ENCODE assay signal across 24 cellular contexts in genomic region chr5:389891-390290, GRCh38. TPM values are rescaled to one million over a fixed set of nuclear protein-coding genes. Genes with fewer than 3 reads are reported as not detected.
A peak's percentile ranks its signal among the peaks of the same experiment; 100 is the strongest.
DNase-seq lines count a peak whose midpoint lies in the region; ATAC-seq, FAIRE-seq and TF ChIP-seq lines count a peak whose summit lies in the region.
"Had no signal": no experiment of that assay in that cellular context is flagged by ENCODE, and none has a peak within 500 bp of the region (broad histone marks: within the 10 kb centered on the region; RNA-seq: fewer than 3 reads in every experiment).

No MANE protein-coding gene starts in this region.

- H3K4me3 ChIP-seq in kidney (ENCODE audit: low read length in 2 of 2) (no peak overlapping the region), upper lobe of right lung (no peak overlapping the region)
- H3K4me3 ChIP-seq: HAP-1, Peyer's patch, psoas muscle, SJCRH30 had no signal

- intact Hi-C loops in activated CD8-positive, alpha-beta T cell treated with anti-CD3 and anti-CD28 coated beads for 36 hours (cut with micrococcal nuclease), result loop anchor here (10.0 kb wide), 1 partner anchor 45 kb away; no protein-coding TSS in a partner anchor
- intact Hi-C loops in kidney (cut with DNase I) (no loop called here), upper lobe of right lung (cut with DNase I) (no loop called here)

- TF ChIP-seq CTCF in activated CD8-positive, alpha-beta T cell treated with anti-CD3 and anti-CD28 coated beads for 36 hours (IDR thresholded peaks at IDR 0.05), result no peak
- no peak for TF ChIP-seq CTCF in kidney (IDR thresholded peaks at IDR 0.05; ENCODE audit: borderline replicate concordance, extremely low read depth, insufficient read depth)
- TF ChIP-seq CTCF in upper lobe of right lung (IDR thresholded peaks at IDR 0.05), result no peak
- no peak for TF ChIP-seq CTCF in omental fat pad (IDR thresholded peaks at IDR 0.05)
- TF ChIP-seq CTCF in WTC11 (IDR thresholded peaks at IDR 0.05), result no peak

- H3K9me3 Mint-ChIP-seq in activated T-cell treated with anti-CD3 and anti-CD28 coated beads, Interleukin-2, amount 50 U/mL, for 72 hours, result peaks cover 4 to 5% of the 10 kb centered on the region in 2 donors
- peaks cover 10% of the 10 kb centered on the region for H3K9me3 Mint-ChIP-seq in activated CD8-positive, alpha-beta T cell treated with anti-CD3 and anti-CD28 coated beads for 36 hours
- peaks cover 10% of the 10 kb centered on the region for H3K9me3 Mint-ChIP-seq in WTC11

- no peak for ATAC-seq in activated T-cell treated with anti-CD3 and anti-CD28 coated beads, Interleukin-2, amount 50 U/mL, for 72 hours (replicated peaks in 1 of 2)
- ATAC-seq in activated CD8-positive, alpha-beta T cell treated with anti-CD3 and anti-CD28 coated beads for 36 hours, result no peak
- ATAC-seq in upper lobe of right lung, result no peak
- no peak for ATAC-seq in HG02588 (IDR thresholded peaks at IDR 0.05; ENCODE audit: unreplicated experiment)
- ATAC-seq in omental fat pad (ENCODE audit: low FRiP score), result no peak
- ATAC-seq in WTC11, result no peak
- ATAC-seq: psoas muscle had no signal

- H3K36me3 ChIP-seq in kidney (ENCODE audit: control insufficient read depth in 1 of 2, insufficient read depth in 2 of 2, low read length in 2 of 2) (no peaks in the 10 kb centered on the region), upper lobe of right lung (no peaks in the 10 kb centered on the region)
- H3K36me3 ChIP-seq: BE2C, brain microvascular endothelial cell, HAP-1, Peyer's patch, SJCRH30 had no signal

- peaks cover 41% of the 10 kb centered on the region for H3K4me1 Mint-ChIP-seq in activated T-cell treated with anti-CD3 and anti-CD28 coated beads, Interleukin-2, amount 50 U/mL, for 72 hours (ENCODE audit: low read depth)
- H3K4me1 Mint-ChIP-seq in activated CD8-positive, alpha-beta T cell treated with anti-CD3 and anti-CD28 coated beads for 36 hours (ENCODE audit: low read depth), result peaks cover 33% of the 10 kb centered on the region
- H3K4me1 Mint-ChIP-seq in WTC11, result peaks cover 19% of the 10 kb centered on the region

- H3K9ac ChIP-seq in kidney (ENCODE audit: low read length in 2 of 2), result no peak overlapping the region

- peaks cover 21 to 39% of the 10 kb centered on the region in 2 donors for H3K36me3 Mint-ChIP-seq in activated T-cell treated with anti-CD3 and anti-CD28 coated beads, Interleukin-2, amount 50 U/mL, for 72 hours (ENCODE audit: insufficient read depth in 2 of 2)
- H3K36me3 Mint-ChIP-seq in activated CD8-positive, alpha-beta T cell treated with anti-CD3 and anti-CD28 coated beads for 36 hours (ENCODE audit: low read depth), result peaks cover 58% of the 10 kb centered on the region
- peaks cover 5% of the 10 kb centered on the region; the same call in 1 of the 2 replicates for H3K36me3 Mint-ChIP-seq in WTC11

- H3K27ac Mint-ChIP-seq in activated T-cell treated with anti-CD3 and anti-CD28 coated beads, Interleukin-2, amount 50 U/mL, for 72 hours, result peak overlapping the region; percentile 7
- H3K27ac Mint-ChIP-seq in activated CD8-positive, alpha-beta T cell treated with anti-CD3 and anti-CD28 coated beads for 36 hours, result peak overlapping the region; percentile 46
- H3K27ac Mint-ChIP-seq in WTC11, result no peak overlapping the region

- H3K27ac ChIP-seq in kidney (ENCODE audit: low read depth in 2 of 2, low read length in 2 of 2) (no peak overlapping the region), upper lobe of right lung (no peak overlapping the region)
- H3K27ac ChIP-seq: brain microvascular endothelial cell, Peyer's patch, psoas muscle, SJCRH30 had no signal

- POLR2A ChIA-PET in activated CD8-positive, alpha-beta T cell treated with anti-CD3 and anti-CD28 coated beads for 36 hours (lab: Charles Lee), result interaction anchor here (1.3 kb wide), 1 partner anchor 16 kb away, joined by 3 read pairs; no protein-coding TSS in a partner anchor
- POLR2A ChIA-PET in WTC11 (lab: Charles Lee), result no interaction called here

- no peaks in the 10 kb centered on the region for H3K4me1 ChIP-seq in kidney (ENCODE audit: control insufficient read depth in 1 of 2, insufficient read depth in 1 of 2, low read depth in 1 of 2, low read length in 2 of 2)
- peaks cover 5% of the 10 kb centered on the region for H3K4me1 ChIP-seq in upper lobe of right lung
- H3K4me1 ChIP-seq: BE2C, Caco-2, HAP-1, Peyer's patch, psoas muscle, SJCRH30 had no signal

- H3K27me3 Mint-ChIP-seq in activated T-cell treated with anti-CD3 and anti-CD28 coated beads, Interleukin-2, amount 50 U/mL, for 72 hours (ENCODE audit: low read depth), result no peaks in the 10 kb centered on the region
- H3K27me3 Mint-ChIP-seq in activated CD8-positive, alpha-beta T cell treated with anti-CD3 and anti-CD28 coated beads for 36 hours, result no peaks in the 10 kb centered on the region
- no peaks in the 10 kb centered on the region; the same call in 1 of the 2 replicates for H3K27me3 Mint-ChIP-seq in WTC11 (ENCODE audit: low read depth)

- no peak overlapping the region for H3K4me3 Mint-ChIP-seq in activated T-cell treated with anti-CD3 and anti-CD28 coated beads, Interleukin-2, amount 50 U/mL, for 72 hours
- H3K4me3 Mint-ChIP-seq in activated CD8-positive, alpha-beta T cell treated with anti-CD3 and anti-CD28 coated beads for 36 hours, result no peak overlapping the region
- no peak overlapping the region for H3K4me3 Mint-ChIP-seq in WTC11
- H3K4me3 Mint-ChIP-seq: neural crest cell had no signal

- CTCF ChIA-PET in activated CD8-positive, alpha-beta T cell treated with anti-CD3 and anti-CD28 coated beads for 36 hours (lab: Charles Lee), result interaction anchor here (1.2 kb wide), 1 partner anchor 11 kb away, joined by 6 read pairs; no protein-coding TSS in a partner anchor
- CTCF ChIA-PET in WTC11 (lab: Charles Lee), result interaction anchor here (2.2 kb wide), 1 partner anchor 41 kb away, joined by 6 read pairs; no protein-coding TSS in a partner anchor

- peaks cover 0 to 4% of the 10 kb centered on the region in 2 donors for H3K9me3 ChIP-seq in kidney (ENCODE audit: control insufficient read depth in 1 of 2, low read length in 2 of 2)
- H3K9me3 ChIP-seq in upper lobe of right lung, result no peaks in the 10 kb centered on the region
- H3K9me3 ChIP-seq: BE2C, Peyer's patch, psoas muscle, SJCRH30 had no signal

- FAIRE-seq in kidney (lab: Jason Lieb, UNC), result no peak
- FAIRE-seq: frontal cortex, GM12892 had no signal

- no peaks in the 10 kb centered on the region for H3K27me3 ChIP-seq in upper lobe of right lung
- H3K27me3 ChIP-seq: BE2C, brain microvascular endothelial cell, Peyer's patch, SJCRH30 had no signal

- DNase-seq in activated T-cell treated with anti-CD3 and anti-CD28 coated beads, Interleukin-2, amount 50 U/mL, for 72 hours, result no peak
- DNase-seq in activated T-cell treated with anti-CD3 and anti-CD28 coated beads, Interleukin-2, amount 50 U/mL, for 48 hours, result no peak
- no peak for DNase-seq in activated CD8-positive, alpha-beta T cell treated with anti-CD3 and anti-CD28 coated beads for 36 hours
- DNase-seq in kidney (peak; percentile 22), upper lobe of right lung (peak; percentile 22), omental fat pad (ENCODE audit: low spot score) (no peak), WTC11 (ENCODE audit: low spot score) (no peak)
- DNase-seq: activated CD4-positive, alpha-beta T cell treated with anti-CD3 and anti-CD28 coated beads, Interleukin-2, amount 50 U/mL, for 1 hour; activated gamma-delta T cell treated with Interleukin-2 at 50 U/mL for 16 hours; BE2C; brain microvascular endothelial cell; Caco-2; effector CD8-positive, alpha-beta T cell; hypothalamus; NCI-H1694; NCI-H526; psoas muscle; SJCRH30 had no signal

TF ChIP-seq in WTC11, 78 proteins besides CTCF, POLR2A, EP300 and RAD21:
- TF ChIP-seq MLX (CRISPR knock-in tag; IDR thresholded peaks at IDR 0.05) (no peak), FOXP1 (CRISPR knock-in tag; IDR thresholded peaks at IDR 0.05; ENCODE audit: borderline replicate concordance) (no peak), SP1 (CRISPR knock-in tag; conservative IDR thresholded peaks at IDR 0.05) (no peak), ZNF423 (CRISPR knock-in tag; IDR thresholded peaks at IDR 0.05) (no peak), JAZF1 (CRISPR knock-in tag; IDR thresholded peaks at IDR 0.05) (no peak)

RNA-seq across cellular contexts. Expression of gene EXOC3, which starts 53.1 kb away (rescaled TPM):
- total RNA-seq in activated T-cell treated with anti-CD3 and anti-CD28 coated beads, Interleukin-2, amount 50 U/mL, for 72 hours, result 10 to 100 TPM; 60.1 to 78.2 TPM
- total RNA-seq in activated CD8-positive, alpha-beta T cell treated with anti-CD3 and anti-CD28 coated beads for 36 hours, result 10 to 100 TPM; 65.9 to 67.6 TPM
- total RNA-seq in kidney (71.5 TPM), upper lobe of right lung (59.5 TPM), omental fat pad (10 to 100 TPM; 46.0 to 56.1 (median 49.5) TPM), WTC11 (2021) (60.1 to 62.4 TPM (median 62.2 TPM) in 3 replicates)
- polyA plus RNA-seq in kidney (ENCODE audit: insufficient read depth, low read depth, low replicate concordance), result 40.5 TPM

Comparison
In these comparisons a context has a peak if more than half of its experiments do, and no peak if none do; other contexts are left out.
1. DNase-seq: peak in kidney (single experiment) and upper lobe of right lung (single experiment); none in activated T-cell treated with anti-CD3 and anti-CD28 coated beads, Interleukin-2, amount 50 U/mL, for 72 hours (0 of 2), activated T-cell treated with anti-CD3 and anti-CD28 coated beads, Interleukin-2, amount 50 U/mL, for 48 hours (0 of 2), activated CD8-positive, alpha-beta T cell treated with anti-CD3 and anti-CD28 coated beads for 36 hours (single experiment), omental fat pad (single experiment) and WTC11 (single experiment).